ENCODE assay signal across 8 cellular contexts in genomic region chr20:31572042-31572700, GRCh38. TPM values are rescaled to one million over a fixed set of nuclear protein-coding genes. Genes with fewer than 3 reads are reported as not detected.
DNase-seq lines count a peak whose midpoint lies in the region; ATAC-seq, FAIRE-seq and TF ChIP-seq lines count a peak whose summit lies in the region.

No MANE protein-coding gene starts in this region.

- no peak for TF ChIP-seq RAD21 in SK-N-SH (IDR thresholded peaks at IDR 0.05; ENCODE audit: low read length)

- H3K27ac ChIP-seq in CD8-positive, alpha-beta T cell (ENCODE audit: low read depth, low read length): peak overlapping the region; percentile 51
- H3K27ac ChIP-seq in SK-N-SH (ENCODE audit: low read depth in 2 of 2, low read length in 1 of 2): peak overlapping the region; percentile 93 to 97

- H3K9me3 ChIP-seq in CD8-positive, alpha-beta T cell (ENCODE audit: low read length): no peaks in the 10 kb centered on the region
- H3K9me3 ChIP-seq in HAP-1 (no peaks in the 10 kb centered on the region), SK-N-SH (no peaks in the 10 kb centered on the region)

- ATAC-seq in CD8-positive, alpha-beta T cell: no peak
- ATAC-seq in sciatic nerve (peak; percentile 36), HG03457 (IDR thresholded peaks at IDR 0.05; ENCODE audit: unreplicated experiment) (no peak)

- no peak overlapping the region; the same call in 1 of the 2 replicates for H2AFZ ChIP-seq in SK-N-SH (ENCODE audit: low read depth)

- H3K4me3 Mint-ChIP-seq in CD8-positive, alpha-beta T cell: peak overlapping the region; percentile 87

- TF ChIP-seq CTCF in CD8-positive, alpha-beta T cell (IDR thresholded peaks at IDR 0.05): no peak
- TF ChIP-seq CTCF in SK-N-SH (IDR thresholded peaks at IDR 0.05) (no peak; the same call in 1 of the 2 replicates), fibroblast of villous mesenchyme (IDR thresholded peaks at IDR 0.05; ENCODE audit: insufficient read depth, low read depth, low read length) (no peak)

- no peaks in the 10 kb centered on the region for H3K27me3 Mint-ChIP-seq in CD8-positive, alpha-beta T cell (ENCODE audit: low read depth)

- TF ChIP-seq POLR2A in H54 (IDR thresholded peaks at IDR 0.05; ENCODE audit: low read depth, low read length): no peak

- H3K4me1 ChIP-seq in CD8-positive, alpha-beta T cell (ENCODE audit: insufficient read depth, low read length): peaks cover 12% of the 10 kb centered on the region
- peaks cover 23% of the 10 kb centered on the region for H3K4me1 ChIP-seq in HAP-1
- H3K4me1 ChIP-seq in SK-N-SH (ENCODE audit: control insufficient read depth in 1 of 2, insufficient read depth in 2 of 2, low read depth in 1 of 2, low read length in 1 of 2): peaks cover 45 to 55% of the 10 kb centered on the region in 2 experiments

- peaks cover 17% of the 10 kb centered on the region; the same call in 1 of the 2 replicates for H3K79me2 ChIP-seq in SK-N-SH (ENCODE audit: insufficient read depth)

- H3K9ac ChIP-seq in SK-N-SH: peak overlapping the region; percentile 93

- H3K27ac Mint-ChIP-seq in CD8-positive, alpha-beta T cell: peak overlapping the region; percentile 82

- intact Hi-C loops in CD8-positive, alpha-beta T cell (cut with DNase I, micrococcal nuclease): loop anchor here (2.0 to 5.0 kb wide), 2 partner anchors 153 to 380 kb away; partner anchors contain the start of gene PDRG1 (in 1 of the 2)
- intact Hi-C loops in sciatic nerve (cut with DNase I): no loop called here

- H3K4me2 ChIP-seq in SK-N-SH: peak overlapping the region; percentile 71

- in situ Hi-C loops in HAP-1 (cut with MboI; ENCODE audit: low sequenced_read_pairs) (loop anchor here (5.0 kb wide), 1 partner anchor 35 kb away; the partner anchor contains the start of gene ID1), G401 (cut with HindIII; ENCODE audit: low sequenced_read_pairs) (no loop called here)

- CTCF ChIA-PET in CD8-positive, alpha-beta T cell (lab: Charles Lee): interaction anchor here (1.2 to 16.4 kb wide), 5 partner anchors 15 to 151 kb away, joined by 3 to 427 read pairs (median 5); partner anchors contain the start of gene ID1
- CTCF ChIA-PET in SK-N-SH (lab: Yijun Ruan, JAX): interaction anchor here (0.8 to 31.0 kb wide), 5 partner anchors 14 to 152 kb away, joined by 3 to 1802 read pairs (median 11); partner anchors contain the start of gene ID1

- FAIRE-seq in H54 (lab: Jason Lieb, UNC): no peak

- TF ChIP-seq EP300 in SK-N-SH (IDR thresholded peaks at IDR 0.05; ENCODE audit: borderline replicate concordance in 1 of 2, low read depth in 1 of 2, low read length in 1 of 2): no peak

- 30% methylated on average over 15 of the region's 17 CpGs for WGBS in SK-N-SH (ENCODE audit: low lambda C conversion rate)

- H3K36me3 ChIP-seq in CD8-positive, alpha-beta T cell (ENCODE audit: insufficient read depth, low read length): peaks cover 4% of the 10 kb centered on the region
- H3K36me3 ChIP-seq in HAP-1 (replicated peaks) (peaks cover 18% of the 10 kb centered on the region), SK-N-SH (replicated peaks in 1 of 2; ENCODE audit: control insufficient read depth in 1 of 2, insufficient read depth in 2 of 2, low read length in 1 of 2) (peaks cover 4 to 5% of the 10 kb centered on the region in 2 experiments)

- peaks cover 19% of the 10 kb centered on the region for H3K36me3 Mint-ChIP-seq in CD8-positive, alpha-beta T cell

- peak overlapping the region; percentile 79 for H3K4me3 ChIP-seq in CD8-positive, alpha-beta T cell (ENCODE audit: low read depth, low read length)
- H3K4me3 ChIP-seq in HAP-1 (peak overlapping the region; percentile 48), SK-N-SH (ENCODE audit: low read depth in 2 of 2, low read length in 1 of 2) (peak overlapping the region; percentile 21 to 52; a peak in 2 of 4 replicates), fibroblast of villous mesenchyme (ENCODE audit: low read depth, low read length) (peak overlapping the region; percentile 42)

- H3K27me3 ChIP-seq in CD8-positive, alpha-beta T cell (ENCODE audit: insufficient read depth, low read length): no peaks in the 10 kb centered on the region
- H3K27me3 ChIP-seq in HAP-1 (ENCODE audit: low read depth) (no peaks in the 10 kb centered on the region), SK-N-SH (ENCODE audit: insufficient read depth) (no peaks in the 10 kb centered on the region)

- no peaks in the 10 kb centered on the region for H4K20me1 ChIP-seq in SK-N-SH (ENCODE audit: insufficient read depth)

- H3F3A ChIP-seq in SK-N-SH (replicated peaks; ENCODE audit: insufficient read depth): peaks cover 58% of the 10 kb centered on the region

- H3K9me3 Mint-ChIP-seq in CD8-positive, alpha-beta T cell: no peaks in the 10 kb centered on the region

- no peak for DNase-seq in CD8-positive, alpha-beta T cell
- DNase-seq in HAP-1 (ENCODE audit: low spot score in 2 of 2) (peak; percentile 23 to 56), SK-N-SH (no peak), fibroblast of villous mesenchyme (ENCODE audit: low read depth) (no peak), sciatic nerve (ENCODE audit: low spot score) (no peak), H54 (ENCODE audit: insufficient read length, low spot score) (no peak), G401 (ENCODE audit: low spot score) (no peak)

- peaks cover 23% of the 10 kb centered on the region for H3K4me1 Mint-ChIP-seq in CD8-positive, alpha-beta T cell (ENCODE audit: low read depth)

- POLR2A ChIA-PET in CD8-positive, alpha-beta T cell (lab: Charles Lee): interaction anchor here (0.8 to 1.5 kb wide), 5 partner anchors 11 to 152 kb away, joined by 3 to 26 read pairs (median 4); partner anchors contain the start of gene ID1
- POLR2A ChIA-PET in SK-N-SH (lab: Yijun Ruan, JAX): interaction anchor here (1.0 to 8.9 kb wide), 8 partner anchors 9 to 151 kb away, joined by 3 to 181 read pairs (median 7); partner anchors contain the start of gene ID1

- H3K9me2 ChIP-seq in SK-N-SH: no peaks in the 10 kb centered on the region

TF ChIP-seq in SK-N-SH, 30 proteins besides CTCF, POLR2A, EP300 and RAD21:
- TF ChIP-seq, protein P1, sequence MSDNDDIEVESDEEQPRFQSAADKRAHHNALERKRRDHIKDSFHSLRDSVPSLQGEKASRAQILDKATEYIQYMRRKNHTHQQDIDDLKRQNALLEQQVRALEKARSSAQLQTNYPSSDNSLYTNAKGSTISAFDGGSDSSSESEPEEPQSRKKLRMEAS (IDR thresholded peaks at IDR 0.05; ENCODE audit: low read depth): no peak
- TF ChIP-seq FOXJ3 (CRISPR knock-in tag; IDR thresholded peaks at IDR 0.05): no peak
- no peak; the same call in 1 of the 2 replicates for TF ChIP-seq POLR2AphosphoS5 (IDR thresholded peaks at IDR 0.05; ENCODE audit: low read depth, low read length)
- no peak for TF ChIP-seq TAF1 (IDR thresholded peaks at IDR 0.05; ENCODE audit: borderline replicate concordance, low read depth, low read length)
- TF ChIP-seq, protein P2, sequence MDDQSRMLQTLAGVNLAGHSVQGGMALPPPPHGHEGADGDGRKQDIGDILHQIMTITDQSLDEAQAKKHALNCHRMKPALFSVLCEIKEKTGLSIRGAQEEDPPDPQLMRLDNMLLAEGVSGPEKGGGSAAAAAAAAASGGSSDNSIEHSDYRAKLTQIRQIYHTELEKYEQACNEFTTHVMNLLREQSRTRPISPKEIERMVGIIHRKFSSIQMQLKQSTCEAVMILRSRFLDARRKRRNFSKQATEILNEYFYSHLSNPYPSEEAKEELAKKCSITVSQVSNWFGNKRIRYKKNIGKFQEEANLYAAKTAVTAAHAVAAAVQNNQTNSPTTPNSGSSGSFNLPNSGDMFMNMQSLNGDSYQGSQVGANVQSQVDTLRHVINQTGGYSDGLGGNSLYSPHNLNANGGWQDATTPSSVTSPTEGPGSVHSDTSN (IDR thresholded peaks at IDR 0.05): no peak
- no peak for TF ChIP-seq GATA2 (CRISPR knock-in tag; IDR thresholded peaks at IDR 0.05)
- no peak for TF ChIP-seq RCOR1 (IDR thresholded peaks at IDR 0.05; ENCODE audit: low read length)
- no peak for TF ChIP-seq MEF2A (IDR thresholded peaks at IDR 0.05; ENCODE audit: borderline replicate concordance, low read depth)
- no peak for TF ChIP-seq TEAD4 (IDR thresholded peaks at IDR 0.05; ENCODE audit: borderline replicate concordance, insufficient read depth)
- TF ChIP-seq SIN3A (IDR thresholded peaks at IDR 0.05; ENCODE audit: borderline replicate concordance, low read depth, low read length): no peak
- no peak for TF ChIP-seq RFX5 (IDR thresholded peaks at IDR 0.05; ENCODE audit: low read length)
- TF ChIP-seq MXI1 (IDR thresholded peaks at IDR 0.05; ENCODE audit: low read depth, low read length): no peak
- no peak for TF ChIP-seq ZBTB33 (IDR thresholded peaks at IDR 0.05; ENCODE audit: borderline replicate concordance, low read depth)
- TF ChIP-seq FOSL2 (IDR thresholded peaks at IDR 0.05; ENCODE audit: borderline replicate concordance, low read depth): no peak
- TF ChIP-seq GABPA (IDR thresholded peaks at IDR 0.05; ENCODE audit: low read depth): no peak
TF ChIP-seq in SK-N-SH: peak in this region for 0.

RNA-seq across cellular contexts. Expression of gene ID1, which starts 32.9 kb away (rescaled TPM):
- 10 to 100 TPM in 1 of 2 experiments, 1 to 10 TPM in 1; 8.1 to 11.0 TPM for total RNA-seq in CD8-positive, alpha-beta T cell
- 324 and 493 TPM in 2 replicates for polyA plus RNA-seq in SK-N-SH (2012; rRNA removed)
- 194 and 301 TPM in 2 replicates for polyA plus RNA-seq in SK-N-SH (2012; cell fraction: cytosol; rRNA removed)
- polyA plus RNA-seq in SK-N-SH (2012; cell fraction: nucleus; rRNA removed): 945 and 1,537 TPM in 2 replicates
- total RNA-seq in fibroblast of villous mesenchyme: 18.0 and 27.2 TPM in 2 replicates
- total RNA-seq in sciatic nerve: 373 TPM
- 1,330 and 1,439 TPM in 2 replicates for total RNA-seq in G401 (2014; rRNA removed; shearing (Covaris generic))

RNA-seq across cellular contexts. Expression of gene HM13, which starts 57.9 kb away (rescaled TPM):
- 100 to 1,000 TPM; 106 to 107 TPM for total RNA-seq in CD8-positive, alpha-beta T cell
- 160 and 176 TPM in 2 replicates for polyA plus RNA-seq in SK-N-SH (2012; rRNA removed)
- polyA plus RNA-seq in SK-N-SH (2012; cell fraction: cytosol; rRNA removed): 86.0 and 123 TPM in 2 replicates
- 153 and 200 TPM in 2 replicates for polyA plus RNA-seq in SK-N-SH (2012; cell fraction: nucleus; rRNA removed)
- total RNA-seq in fibroblast of villous mesenchyme (70.5 and 91.1 TPM in 2 replicates), sciatic nerve (106 TPM)
- total RNA-seq in G401 (2014; rRNA removed; shearing (Covaris generic)): 124 and 138 TPM in 2 replicates

Comparison
In these comparisons a context has a peak if more than half of its experiments do, and no peak if none do; other contexts are left out.
1. DNase-seq: peak in HAP-1 (2 of 2); none in CD8-positive, alpha-beta T cell (0 of 7), SK-N-SH (single experiment), fibroblast of villous mesenchyme (single experiment), sciatic nerve (single experiment), H54 (single experiment) and G401 (single experiment).
2. RNA of gene ID1, which starts 32.9 kb away (total RNA-seq): 1,330 to 1,439 TPM in G401 and 373 TPM in sciatic nerve (single experiment); 18.0 to 27.2 TPM in fibroblast of villous mesenchyme and 8.1 to 11.0 TPM in CD8-positive, alpha-beta T cell; every median in the first group is over 10 times any median in the second.
3. Peak in every context shown above with its lines, with median percentiles within 50 percentile points of each other: H3K4me3 ChIP-seq.